In genomic region chr11:119120639-119121007, GRCh38 we compare ENCODE assay signal across 8 cellular contexts. TPM values are rescaled to one million over a fixed set of nuclear protein-coding genes. Genes with fewer than 3 reads are reported as not detected.
DNase-seq lines count a peak whose midpoint lies in the region; ATAC-seq, FAIRE-seq and TF ChIP-seq lines count a peak whose summit lies in the region.

No MANE protein-coding gene starts in this region.

- intact Hi-C loops in GM12878 (cut with micrococcal nuclease; ENCODE audit: unreplicated experiment) (no loop called here), vagina (cut with DNase I) (no loop called here)

- H3K27me3 ChIP-seq in GM12878 (replicated peaks in 1 of 2; ENCODE audit: control insufficient read depth in 2 of 2, insufficient read depth in 2 of 2, low read length in 1 of 2) (no peaks in the 10 kb centered on the region), vagina (no peaks in the 10 kb centered on the region)

- TF ChIP-seq RAD21 in GM12878 (IDR thresholded peaks at IDR 0.05; ENCODE audit: insufficient read depth, low read depth, low read length) = no peak

- H3K4me2 ChIP-seq in GM12878 (ENCODE audit: control insufficient read depth, insufficient read depth) = peak overlapping the region; percentile 90

- H3K9ac ChIP-seq in GM12878 (ENCODE audit: control insufficient read depth, insufficient read depth, low read length) = peak overlapping the region; percentile 72

- H2AFZ ChIP-seq in GM12878 (ENCODE audit: control insufficient read depth, low read depth, low read length) = peak overlapping the region; percentile 88

- H3K36me3 ChIP-seq in GM12878 (ENCODE audit: control insufficient read depth in 2 of 2, insufficient read depth in 2 of 2, low read length in 1 of 2) (peaks cover 0 to 4% of the 10 kb centered on the region in 2 experiments; a peak in 3 of 4 replicates), vagina (peaks cover 0 to 14% of the 10 kb centered on the region in 2 donors)

- TF ChIP-seq CTCF in GM12878 (IDR thresholded peaks at IDR 0.05 in 2 of 3, conservative IDR thresholded peaks at IDR 0.05 in 1 of 3; ENCODE audit: control insufficient read depth in 2 of 3, extremely low read depth in 1 of 3, insufficient read depth in 1 of 3, low read depth in 3 of 3, low read length in 3 of 3) = no peak
- no peak for TF ChIP-seq CTCF in vagina (IDR thresholded peaks at IDR 0.05)

- in situ Hi-C loops in GM12878 (cut with MboI) = no loop called here

- POLR2A ChIA-PET in GM12878 (lab: Charles Lee) = interaction anchor here (0.5 to 6.9 kb wide), 10 partner anchors 11 to 191 kb away, joined by 3 to 76 read pairs (median 5); partner anchors contain the start of genes C2CD2L, CENATAC, HMBS and HYOU1

- WGBS in GM12878 (ENCODE audit: insufficient coverage, insufficient replicate concordance, low lambda C conversion rate, missing lambda C conversion rate) = 15% methylated on average over 5 of the region's 5 CpGs

- peaks cover 21% of the 10 kb centered on the region for H3K79me2 ChIP-seq in GM12878 (ENCODE audit: control insufficient read depth, insufficient read depth, low read length)

- CTCF ChIA-PET in GM12878 (lab: Yijun Ruan, JAX) = interaction anchor here (0.7 to 2.2 kb wide), 8 partner anchors 9 to 201 kb away, joined by 3 to 8 read pairs (median 5); a partner anchor contains a TSS

- H3K9me3 ChIP-seq in GM12878 (replicated peaks; ENCODE audit: control insufficient read depth, insufficient read depth, low read length) (no peaks in the 10 kb centered on the region), vagina (no peaks in the 10 kb centered on the region)

- TF ChIP-seq EP300 in GM12878 (IDR thresholded peaks at IDR 0.05; ENCODE audit: borderline replicate concordance in 1 of 2, control insufficient read depth in 1 of 2, low read depth in 2 of 2, low read length in 2 of 2) = no peak

- SMC1A ChIA-PET in GM12878 (lab: Charles Lee; ENCODE audit: uncharacterized antibody, unreplicated experiment) = interaction anchor here (1.0 to 5.0 kb wide), 6 partner anchors 11 to 203 kb away, joined by 3 to 32 read pairs (median 3); partner anchors contain the start of gene DPAGT1

- H3K4me1 ChIP-seq in GM12878 (ENCODE audit: control insufficient read depth, insufficient read depth, low read length) (peaks cover 13% of the 10 kb centered on the region), vagina (peaks cover 24% of the 10 kb centered on the region)

- no peak for FAIRE-seq in GM12878 (lab: Jason Lieb, UNC)

- DNase-seq in Daoy (ENCODE audit: low read depth) = peak; percentile 39
- peak; percentile 73 for DNase-seq in NCI-H1105 treated with DMSO at 0.1 percent for 48 hours (lab: John Stamatoyannopoulos, UW)
- DNase-seq in GM12878 (ENCODE audit: low read depth, low spot score) = no peak
- DNase-seq in medulla oblongata (ENCODE audit: extremely low spot score) = peak; percentile 44
- no peak for DNase-seq in vagina (ENCODE audit: extremely low spot score in 2 of 2)
- no peak for DNase-seq in NCI-H774 (lab: John Stamatoyannopoulos, UW)

- RAD21 ChIA-PET in GM12878 (lab: Charles Lee; ENCODE audit: unreplicated experiment) = interaction anchor here (1.1 to 2.6 kb wide), 6 partner anchors 11 to 329 kb away, joined by 3 to 22 read pairs (median 6); partner anchors contain the start of genes C2CD2L, DDX6, DPAGT1 and HMBS

- BruUV-seq in GM12878 (replicated peaks; lab: Mats Ljungman, UMichigan) = TSS peak; percentile 98

- no peak for ATAC-seq in GM12878
- no peak for ATAC-seq in activated CD4-positive, CD25-positive, alpha-beta regulatory T cell treated with anti-CD3 and anti-CD28 coated beads, Interleukin-2, amount 50 U/mL, for 24 hours
- no peak for ATAC-seq in HG02763 (IDR thresholded peaks at IDR 0.05; ENCODE audit: unreplicated experiment)

- H3K27ac ChIP-seq in GM12878 (ENCODE audit: control insufficient read depth, insufficient read depth) = peak overlapping the region; percentile 65
- peak overlapping the region; percentile 76 for H3K27ac ChIP-seq in vagina

- peak overlapping the region; percentile 56 for H3K4me3 ChIP-seq in GM12878
- H3K4me3 ChIP-seq in vagina = peak overlapping the region; percentile 78 to 94

- no peaks in the 10 kb centered on the region for H4K20me1 ChIP-seq in GM12878 (ENCODE audit: control insufficient read depth, insufficient read depth)

- no peak for TF ChIP-seq POLR2A in GM12878 (IDR thresholded peaks at IDR 0.05; ENCODE audit: low read depth, low read length)
- no peak for TF ChIP-seq POLR2A in vagina (IDR thresholded peaks at IDR 0.05)

RNA-seq across cellular contexts. Expression of gene HINFP, which starts 0.8 kb away (rescaled TPM):
- 14.4 and 28.8 TPM in 2 replicates for total RNA-seq in Daoy (2014; rRNA removed; shearing (Covaris generic))
- total RNA-seq in GM12878 (2013; cell fraction: nucleolus; rRNA removed) = 91.4 and 92.0 TPM in 2 replicates
- total RNA-seq in GM12878 (2014; rRNA removed) (17.9 and 18.0 TPM in 2 replicates), GM12878 (2014; rRNA removed; fragmentation: Illumina TruSeq; extraction: Trizol) (12.2 and 15.1 TPM in 2 replicates), GM12878 (2021) (16.1 and 24.5 TPM in 2 replicates), vagina (22.1 TPM)
- polyA plus RNA-seq in GM12878 (2011; ENCODE audit: low read depth) = 11.3 TPM
- polyA plus RNA-seq in GM12878 (2011; rRNA removed) (16.2 and 25.9 TPM in 2 replicates), GM12878 (2014; fragmentation: Illumina TruSeq; extraction: Trizol) (18.1 and 18.6 TPM in 2 replicates), GM12878 (2014; fragmentation: Nextera tagmentation; extraction: Ambion mirVana) (10 to 100 TPM; 13.1 to 18.9 TPM), GM12878 (2014; rRNA removed) (26.3 and 27.4 TPM in 2 replicates), GM12878 (2016; fragmentation: Nextera tagmentation; extraction: Ambion mirVana) (10 to 100 TPM; 17.9 to 18.6 TPM)
- 30.6 and 33.3 TPM in 2 replicates for polyA plus RNA-seq in GM12878 (2011; cell fraction: cytosol; rRNA removed)
- polyA plus RNA-seq in GM12878 (2011; cell fraction: nucleus; rRNA removed) = 64.3 and 75.7 TPM in 2 replicates
- polyA plus RNA-seq in GM12878 (2012) = 16.4 and 19.0 TPM in 2 replicates
- 28.8 and 39.4 TPM in 2 replicates for polyA minus RNA-seq in GM12878 (2011; rRNA and poly(A)+ RNA removed)
- 10.4 and 12.2 TPM in 2 replicates for polyA minus RNA-seq in GM12878 (2011; cell fraction: cytosol; rRNA and poly(A)+ RNA removed)
- 28.4 and 41.1 TPM in 2 replicates for polyA minus RNA-seq in GM12878 (2011; cell fraction: nucleus; rRNA and poly(A)+ RNA removed)

RNA-seq across cellular contexts. Expression of gene C2CD2L, which starts 13.5 kb away (rescaled TPM):
- total RNA-seq in Daoy (2014; rRNA removed; shearing (Covaris generic)) = 1.7 and 10.6 TPM in 2 replicates
- total RNA-seq in GM12878 (2013; cell fraction: nucleolus; rRNA removed) = 17.0 and 19.5 TPM in 2 replicates
- total RNA-seq in GM12878 (2014; rRNA removed) (4.7 and 4.9 TPM in 2 replicates), GM12878 (2014; rRNA removed; fragmentation: Illumina TruSeq; extraction: Trizol) (3.9 and 4.8 TPM in 2 replicates), GM12878 (2021) (9.6 and 11.0 TPM in 2 replicates), vagina (7.1 TPM)
- polyA plus RNA-seq in GM12878 (2011; ENCODE audit: low read depth) = 2.8 TPM
- polyA plus RNA-seq in GM12878 (2011; rRNA removed) (2.9 and 5.2 TPM in 2 replicates), GM12878 (2014; fragmentation: Illumina TruSeq; extraction: Trizol) (2.7 and 7.3 TPM in 2 replicates), GM12878 (2014; fragmentation: Nextera tagmentation; extraction: Ambion mirVana) (under 1 TPM; 0.21 to 0.42 TPM), GM12878 (2014; rRNA removed) (7.4 and 10.5 TPM in 2 replicates), GM12878 (2016; fragmentation: Nextera tagmentation; extraction: Ambion mirVana) (1 to 10 TPM; 3.1 to 5.5 TPM)
- polyA plus RNA-seq in GM12878 (2011; cell fraction: cytosol; rRNA removed) = 6.3 and 7.7 TPM in 2 replicates
- 30.6 and 39.5 TPM in 2 replicates for polyA plus RNA-seq in GM12878 (2011; cell fraction: nucleus; rRNA removed)
- 5.1 and 6.4 TPM in 2 replicates for polyA plus RNA-seq in GM12878 (2012)
- 6.0 and 14.5 TPM in 2 replicates for polyA minus RNA-seq in GM12878 (2011; rRNA and poly(A)+ RNA removed)
- polyA minus RNA-seq in GM12878 (2011; cell fraction: cytosol; rRNA and poly(A)+ RNA removed) = 3.7 and 5.4 TPM in 2 replicates
- 15.1 and 20.1 TPM in 2 replicates for polyA minus RNA-seq in GM12878 (2011; cell fraction: nucleus; rRNA and poly(A)+ RNA removed)

RNA-seq across cellular contexts. Expression of gene DPAGT1, which starts 19.0 kb away (rescaled TPM):
- 32.0 and 38.3 TPM in 2 replicates for total RNA-seq in Daoy (2014; rRNA removed; shearing (Covaris generic))
- 45.8 and 50.1 TPM in 2 replicates for total RNA-seq in GM12878 (2013; cell fraction: nucleolus; rRNA removed)
- 34.8 and 38.3 TPM in 2 replicates for total RNA-seq in GM12878 (2014; rRNA removed)
- total RNA-seq in GM12878 (2014; rRNA removed; fragmentation: Illumina TruSeq; extraction: Trizol) = 16.9 and 20.5 TPM in 2 replicates
- total RNA-seq in GM12878 (2021) = 46.6 and 54.8 TPM in 2 replicates
- 18.8 TPM for polyA plus RNA-seq in GM12878 (2011; ENCODE audit: low read depth)
- polyA plus RNA-seq in GM12878 (2011; rRNA removed) = 36.2 and 65.5 TPM in 2 replicates
- polyA plus RNA-seq in GM12878 (2011; cell fraction: cytosol; rRNA removed) = 80.5 and 114 TPM in 2 replicates
- polyA plus RNA-seq in GM12878 (2011; cell fraction: nucleus; rRNA removed) = 206 and 226 TPM in 2 replicates
- 20.7 and 24.9 TPM in 2 replicates for polyA plus RNA-seq in GM12878 (2012)
- polyA plus RNA-seq in GM12878 (2014; fragmentation: Illumina TruSeq; extraction: Trizol) = 53.7 and 54.1 TPM in 2 replicates
- 10 to 100 TPM; 33.0 to 47.8 TPM for polyA plus RNA-seq in GM12878 (2014; fragmentation: Nextera tagmentation; extraction: Ambion mirVana)
- polyA plus RNA-seq in GM12878 (2014; rRNA removed) = 48.9 and 57.6 TPM in 2 replicates
- 10 to 100 TPM; 93.1 to 95.6 TPM for polyA plus RNA-seq in GM12878 (2016; fragmentation: Nextera tagmentation; extraction: Ambion mirVana)
- polyA minus RNA-seq in GM12878 (2011; rRNA and poly(A)+ RNA removed) = 59.2 and 67.6 TPM in 2 replicates
- 12.3 and 27.4 TPM in 2 replicates for polyA minus RNA-seq in GM12878 (2011; cell fraction: cytosol; rRNA and poly(A)+ RNA removed)
- 46.2 and 64.6 TPM in 2 replicates for polyA minus RNA-seq in GM12878 (2011; cell fraction: nucleus; rRNA and poly(A)+ RNA removed)
- total RNA-seq in vagina = 18.2 TPM

RNA-seq across cellular contexts. Expression of gene ABCG4, which starts 28.2 kb away (rescaled TPM):
- not detected in 2 replicates for total RNA-seq in Daoy (2014; rRNA removed; shearing (Covaris generic))
- total RNA-seq in GM12878 (2013; cell fraction: nucleolus; rRNA removed) = not detected in 2 replicates
- total RNA-seq in GM12878 (2014; rRNA removed) (not detected in 2 replicates), GM12878 (2014; rRNA removed; fragmentation: Illumina TruSeq; extraction: Trizol) (not detected in 2 replicates), GM12878 (2021) (not detected in 2 replicates), vagina (3.2 TPM)
- polyA plus RNA-seq in GM12878 (2011; ENCODE audit: low read depth) = not detected
- polyA plus RNA-seq in GM12878 (2011; rRNA removed) (not detected in 2 replicates), GM12878 (2014; fragmentation: Illumina TruSeq; extraction: Trizol) (not detected in 2 replicates), GM12878 (2014; fragmentation: Nextera tagmentation; extraction: Ambion mirVana) (not detected), GM12878 (2014; rRNA removed) (0.04 TPM in 1 of 2 replicates, not detected in the other), GM12878 (2016; fragmentation: Nextera tagmentation; extraction: Ambion mirVana) (not detected)
- polyA plus RNA-seq in GM12878 (2011; cell fraction: cytosol; rRNA removed) = not detected in 2 replicates
- 0.06 TPM in 1 of 2 replicates, not detected in the other for polyA plus RNA-seq in GM12878 (2011; cell fraction: nucleus; rRNA removed)
- 0.03 TPM in 1 of 2 replicates, not detected in the other for polyA plus RNA-seq in GM12878 (2012)
- not detected in 2 replicates for polyA minus RNA-seq in GM12878 (2011; rRNA and poly(A)+ RNA removed)
- polyA minus RNA-seq in GM12878 (2011; cell fraction: cytosol; rRNA and poly(A)+ RNA removed) = not detected in 2 replicates
- not detected in 2 replicates for polyA minus RNA-seq in GM12878 (2011; cell fraction: nucleus; rRNA and poly(A)+ RNA removed)

RNA-seq across cellular contexts. Expression of gene HMBS, which starts 35.9 kb away (rescaled TPM):
- 2.0 and 6.0 TPM in 2 replicates for total RNA-seq in Daoy (2014; rRNA removed; shearing (Covaris generic))
- 13.3 and 13.5 TPM in 2 replicates for total RNA-seq in GM12878 (2013; cell fraction: nucleolus; rRNA removed)
- total RNA-seq in GM12878 (2014; rRNA removed) (15.8 and 20.8 TPM in 2 replicates), GM12878 (2014; rRNA removed; fragmentation: Illumina TruSeq; extraction: Trizol) (20.3 and 21.2 TPM in 2 replicates), GM12878 (2021) (50.6 and 53.0 TPM in 2 replicates), vagina (13.5 TPM)
- 18.7 TPM for polyA plus RNA-seq in GM12878 (2011; ENCODE audit: low read depth)
- polyA plus RNA-seq in GM12878 (2011; rRNA removed) (39.6 and 52.0 TPM in 2 replicates), GM12878 (2014; fragmentation: Illumina TruSeq; extraction: Trizol) (39.3 and 47.4 TPM in 2 replicates), GM12878 (2014; fragmentation: Nextera tagmentation; extraction: Ambion mirVana) (10 to 100 TPM; 17.7 to 27.6 TPM), GM12878 (2014; rRNA removed) (54.5 and 63.0 TPM in 2 replicates), GM12878 (2016; fragmentation: Nextera tagmentation; extraction: Ambion mirVana) (10 to 100 TPM; 92.4 to 96.7 TPM)
- polyA plus RNA-seq in GM12878 (2011; cell fraction: cytosol; rRNA removed) = 65.9 and 86.7 TPM in 2 replicates
- 84.9 and 101 TPM in 2 replicates for polyA plus RNA-seq in GM12878 (2011; cell fraction: nucleus; rRNA removed)
- 19.2 and 23.6 TPM in 2 replicates for polyA plus RNA-seq in GM12878 (2012)
- 39.4 and 52.7 TPM in 2 replicates for polyA minus RNA-seq in GM12878 (2011; rRNA and poly(A)+ RNA removed)
- polyA minus RNA-seq in GM12878 (2011; cell fraction: cytosol; rRNA and poly(A)+ RNA removed) = 16.6 and 17.5 TPM in 2 replicates
- 21.2 and 24.7 TPM in 2 replicates for polyA minus RNA-seq in GM12878 (2011; cell fraction: nucleus; rRNA and poly(A)+ RNA removed)

Comparison
In these comparisons a context has a peak if more than half of its experiments do, and no peak if none do; other contexts are left out.
1. DNase-seq: peak in Daoy (single experiment), NCI-H1105 treated with DMSO at 0.1 percent for 48 hours (single experiment) and medulla oblongata (single experiment); none in GM12878 (single experiment), vagina (0 of 2) and NCI-H774 (single experiment).